In genomic region chr12:66417217-66417616, GRCh38 we compare ENCODE assay signal across 26 cellular contexts.
"Had no signal": no experiment of that assay in that cellular context is flagged by ENCODE, and none has a peak within 500 bp of the region (broad histone marks: within the 10 kb centered on the region; RNA-seq: fewer than 3 reads in every experiment).

No MANE protein-coding gene starts in this region.

- H3K36me3 ChIP-seq: stomach, suprapubic skin, thoracic aorta, thyroid gland, tibial artery, tibial nerve, transverse colon, upper lobe of left lung, upper lobe of right lung, uterus, vagina had no signal

- DNase-seq: stimulated activated CD4-positive, alpha-beta T cell treated with anti-CD3 and anti-CD28 coated beads, Interleukin-2, amount 100 ng/mL, for 48 hours; stimulated activated CD4-positive, alpha-beta T cell treated with anti-CD3 and anti-CD28 coated beads, Interleukin-4, amount 100 ng/mL, for 1 hour; stimulated activated CD4-positive, alpha-beta T cell treated with anti-CD3 and anti-CD28 coated beads, Interleukin-4, amount 100 ng/mL, for 24 hours; stimulated activated CD4-positive, alpha-beta T cell treated with anti-CD3 and anti-CD28 coated beads, Interleukin-4, amount 100 ng/mL, for 4 hours; stimulated activated CD8-positive, alpha-beta memory T cell treated with anti-CD3 and anti-CD28 coated beads, Interleukin-4, amount 100 ng/mL, for 48 hours; stimulated activated naive B cell treated with anti-CD40 and anti-IgM and Interleukin-4, amounts not matched to agents 10 μg/mL and 1 μg/mL and 100 μg/mL, for 72 hours; stimulated activated naive CD4-positive, alpha-beta T cell; stimulated activated naive CD4-positive, alpha-beta T cell treated with Interleukin-2 at 50 U/mL for 16 hours; stimulated activated naive CD8-positive, alpha-beta T cell treated with anti-CD3 and anti-CD28 coated beads, Interleukin-15, amount 100 ng/mL, for 72 hours; stimulated activated naive CD8-positive, alpha-beta T cell treated with anti-CD3 and anti-CD28 coated beads, Interleukin-15, Interleukin-2, amounts not matched to agents 100 U/mL and 50 U/mL, for 24 hours; stomach; substantia nigra; testis; thyroid gland; tibial artery; transverse colon; trophoblast cell; upper lobe of left lung; upper lobe of right lung; uterus had no signal

- H3K27ac ChIP-seq: stomach, suprapubic skin, testis, thoracic aorta, thyroid gland, tibial artery, tibial nerve, transverse colon, upper lobe of left lung, upper lobe of right lung, uterus, vagina had no signal

- H3K4me1 ChIP-seq: stomach, suprapubic skin, testis, thyroid gland, tibial artery, tibial nerve, transverse colon, upper lobe of left lung, upper lobe of right lung, uterus, vagina had no signal

- H3K4me3 ChIP-seq: stomach, suprapubic skin, testis, thoracic aorta, thyroid gland, tibial artery, tibial nerve, transverse colon, upper lobe of left lung, upper lobe of right lung, uterus, vagina had no signal

- ATAC-seq: stimulated activated effector memory CD8-positive, alpha-beta T cell treated with anti-CD3 and anti-CD28 coated beads, Interleukin-12 subunit alpha, Interleukin-12 subunit beta, amount 100 ng/mL, for 72 hours; stimulated activated memory B cell treated with anti-CD40 and anti-IgM and Interleukin-4, amounts not matched to agents 10 μg/mL and 1 μg/mL and 100 μg/mL, for 72 hours; stimulated activated naive B cell treated with anti-CD40 and anti-IgM and Interleukin-4, amounts not matched to agents 10 μg/mL and 1 μg/mL and 100 μg/mL, for 72 hours; stimulated activated naive CD8-positive, alpha-beta T cell treated with anti-CD3 and anti-CD28 coated beads, Interleukin-15, amount 100 ng/mL, for 72 hours; stimulated activated naive CD8-positive, alpha-beta T cell treated with anti-CD3 and anti-CD28 coated beads, Interleukin-15, Interleukin-2, amounts not matched to agents 100 U/mL and 50 U/mL, for 24 hours; upper lobe of right lung had no signal

- H3K9me3 ChIP-seq: stomach, suprapubic skin, testis, thoracic aorta, thyroid gland, tibial artery, tibial nerve, transverse colon, upper lobe of left lung, upper lobe of right lung, uterus, vagina had no signal

- H3K27me3 ChIP-seq: stomach, suprapubic skin, testis, thyroid gland, tibial artery, tibial nerve, transverse colon, upper lobe of left lung, upper lobe of right lung, uterus, vagina had no signal
